ENCODE assay signal across 2 cellular contexts in genomic region chr19:40333083-40333482, GRCh38. TPM values are rescaled to one million over a fixed set of nuclear protein-coding genes. Genes with fewer than 3 reads are reported as not detected.
"Had no signal": no experiment of that assay in that cellular context is flagged by ENCODE, and none has a peak within 500 bp of the region (broad histone marks: within the 10 kb centered on the region; RNA-seq: fewer than 3 reads in every experiment).

No MANE protein-coding gene starts in this region.

RNA-seq across cellular contexts. Expression of gene HIPK4, which starts 56.9 kb away (rescaled TPM):
- total RNA-seq: HepG2, HT1080 had no signal
